In genomic region chr12:58871557-58871956, GRCh38 we compare ENCODE assay signal across 28 cellular contexts. TPM values are rescaled to one million over a fixed set of nuclear protein-coding genes. Genes with fewer than 3 reads are reported as not detected.
DNase-seq lines count a peak whose midpoint lies in the region; ATAC-seq, FAIRE-seq and TF ChIP-seq lines count a peak whose summit lies in the region.
"Had no signal": no experiment of that assay in that cellular context is flagged by ENCODE, and none has a peak within 500 bp of the region (broad histone marks: within the 10 kb centered on the region; RNA-seq: fewer than 3 reads in every experiment).

No MANE protein-coding gene starts in this region.

- H3K4me3 ChIP-seq in AG09309 (ENCODE audit: control insufficient read depth, low read depth, low read length) (no peak overlapping the region; the same call in none of the 2 replicates), KMS-11 (IDR thresholded peaks at IDR 0.05; ENCODE audit: insufficient read depth, low read depth, low read length) (no peak overlapping the region), esophagus muscularis mucosa (peak overlapping the region in 3 of 4 donors; percentile 6 to 33 (median 12)), mucosa of descending colon (no peak overlapping the region)
- H3K4me3 ChIP-seq: colonic mucosa, MG63, psoas muscle, skin epidermis, upper lobe of right lung had no signal

- H2AFZ ChIP-seq in KMS-11 (ENCODE audit: low read depth): 0 out of 2 replicates have a peak overlapping the region, but pooled peaks have one; percentile 2

- peaks cover 89% of the 10 kb centered on the region for H3K36me3 Mint-ChIP-seq in osteocyte (ENCODE audit: unreplicated experiment)
- H3K36me3 Mint-ChIP-seq: IgD-negative memory B cell, memory B cell had no signal

- no peak overlapping the region for H3K9ac ChIP-seq in KMS-11

- peaks cover 3% of the 10 kb centered on the region for H3K9me3 Mint-ChIP-seq in osteocyte (ENCODE audit: unreplicated experiment)

- H3K9me3 ChIP-seq in esophagus muscularis mucosa: no peaks in the 10 kb centered on the region
- no peaks in the 10 kb centered on the region for H3K9me3 ChIP-seq in mucosa of descending colon
- H3K9me3 ChIP-seq: colonic mucosa, MG63, neutrophil, psoas muscle, upper lobe of right lung had no signal

- no peak for TF ChIP-seq EP300 in esophagus muscularis mucosa (IDR thresholded peaks at IDR 0.05)

- H3K36me3 ChIP-seq in KMS-11 (ENCODE audit: insufficient read depth) (peaks cover 27% of the 10 kb centered on the region; the same call in 1 of the 2 replicates), esophagus muscularis mucosa (peaks cover 27 to 50% (median 43%) of the 10 kb centered on the region in 4 donors), mucosa of descending colon (ENCODE audit: low read depth) (peaks cover 11% of the 10 kb centered on the region)
- H3K36me3 ChIP-seq: neutrophil had no signal

- intact Hi-C loops in esophagus muscularis mucosa (cut with DNase I): no loop called here
- intact Hi-C loops in mucosa of descending colon (cut with DNase I, micrococcal nuclease): no loop called here

- H3K4me1 ChIP-seq in KMS-11 (ENCODE audit: low read depth, poor library complexity, severe bottlenecking) (no peaks in the 10 kb centered on the region), esophagus muscularis mucosa (peaks cover 0 to 31% (median 15%) of the 10 kb centered on the region in 4 donors), mucosa of descending colon (ENCODE audit: low read depth) (no peaks in the 10 kb centered on the region)
- H3K4me1 ChIP-seq: colonic mucosa, psoas muscle, upper lobe of right lung had no signal

- no peaks in the 10 kb centered on the region; the same call in 1 of the 2 replicates for H3K79me2 ChIP-seq in KMS-11 (ENCODE audit: insufficient read depth, low read depth)

- FAIRE-seq in RCC 7860 (lab: Jason Lieb, UNC): no peak
- FAIRE-seq: bronchial epithelial cell had no signal

- ATAC-seq in mucosa of descending colon: no peak
- ATAC-seq: activated T-cell treated with anti-CD3 and anti-CD28 coated beads, Interleukin-2, amount 50 U/mL, for 72 hours; left cardiac atrium; psoas muscle; upper lobe of right lung had no signal

- peak; percentile 34 for DNase-seq in AG09309 (ENCODE audit: low read depth)
- DNase-seq in esophagus muscularis mucosa (ENCODE audit: extremely low spot score): no peak
- no peak for DNase-seq in osteocyte (ENCODE audit: extremely low spot score, unreplicated experiment)
- DNase-seq in NCI-H524 (lab: John Stamatoyannopoulos, UW): no peak
- DNase-seq in RCC 7860 (ENCODE audit: low spot score): no peak
- DNase-seq in NCI-H748 (lab: John Stamatoyannopoulos, UW; ENCODE audit: unreplicated experiment): no peak
- no peak for DNase-seq in mucosa of descending colon
- DNase-seq: activated CD4-positive, alpha-beta T cell treated with anti-CD3 and anti-CD28 coated beads for 48 hours; activated naive CD4-positive, alpha-beta T cell treated with anti-CD3 and anti-CD28 coated beads, Interleukin-2, amount 50 U/mL, for 16 hours; activated T-cell treated with anti-CD3 and anti-CD28 coated beads, Interleukin-2, amount 50 U/mL, for 72 hours; colonic mucosa; HCEC 1CT; left cardiac atrium; MG63; NCI-H1417 treated with DMSO at 0.1 percent for 48 hours; NCI-H510A treated with DMSO at 0.1 percent for 48 hours; psoas muscle; stimulated activated CD4-positive, alpha-beta T cell treated with anti-CD3 and anti-CD28 coated beads, Interleukin-1b, Interleukin-23, amount 100 ng/mL, for 48 hours; substantia nigra; upper lobe of right lung had no signal

- WGBS in esophagus muscularis mucosa: 61% methylated on average over 5 of the region's 5 CpGs

- H4K20me1 ChIP-seq in KMS-11 (ENCODE audit: insufficient read depth): no peaks in the 10 kb centered on the region

- H3K27me3 Mint-ChIP-seq in osteocyte (ENCODE audit: unreplicated experiment): no peaks in the 10 kb centered on the region
- H3K27me3 Mint-ChIP-seq: IgD-negative memory B cell, memory B cell had no signal

- no peak overlapping the region; the same call in 1 of the 2 replicates for H3K4me2 ChIP-seq in KMS-11

- TF ChIP-seq CTCF in AG09309 (IDR thresholded peaks at IDR 0.05; ENCODE audit: control insufficient read depth, insufficient read depth, low read depth, low read length, missing control alignments) (no peak), KMS-11 (conservative IDR thresholded peaks at IDR 0.05; ENCODE audit: low read depth, low read length) (no peak), esophagus muscularis mucosa (IDR thresholded peaks at IDR 0.05) (no peak), osteocyte (IDR thresholded peaks at IDR 0.05) (no peak), mucosa of descending colon (IDR thresholded peaks at IDR 0.05) (no peak)

- peaks cover 34% of the 10 kb centered on the region for H3K4me1 Mint-ChIP-seq in osteocyte (ENCODE audit: unreplicated experiment)
- H3K4me1 Mint-ChIP-seq: IgD-negative memory B cell, memory B cell had no signal

- H3K4me3 Mint-ChIP-seq in osteocyte (ENCODE audit: unreplicated experiment): no peak overlapping the region
- H3K4me3 Mint-ChIP-seq: activated T-cell treated with anti-CD3 and anti-CD28 coated beads, Interleukin-2, amount 50 U/mL, for 72 hours; IgD-negative memory B cell; memory B cell had no signal

- TF ChIP-seq POLR2A in esophagus muscularis mucosa (IDR thresholded peaks at IDR 0.05; ENCODE audit: low read depth): no peak

- H3K27ac ChIP-seq in KMS-11: no peak overlapping the region
- H3K27ac ChIP-seq in esophagus muscularis mucosa (replicated peaks in 1 of 4): peak overlapping the region in 1 of 4 donors; percentile 32
- H3K27ac ChIP-seq: C4-2B, colonic mucosa, neutrophil, psoas muscle, upper lobe of right lung, VCaP had no signal

- H3K27me3 ChIP-seq in KMS-11 (ENCODE audit: insufficient read depth, low read depth): no peaks in the 10 kb centered on the region
- no peaks in the 10 kb centered on the region for H3K27me3 ChIP-seq in esophagus muscularis mucosa
- H3K27me3 ChIP-seq: colonic mucosa, MG63, neutrophil, upper lobe of right lung had no signal

- H3K27ac Mint-ChIP-seq in osteocyte (ENCODE audit: unreplicated experiment): peak overlapping the region; percentile 23
- H3K27ac Mint-ChIP-seq: activated T-cell treated with anti-CD3 and anti-CD28 coated beads, Interleukin-2, amount 50 U/mL, for 72 hours; IgD-negative memory B cell; memory B cell had no signal

RNA-seq across cellular contexts. Expression of gene LRIG3, which starts 48.7 kb away (rescaled TPM):
- total RNA-seq in esophagus muscularis mucosa (10 to 100 TPM; 42.4 to 56.5 (median 50.4) TPM), osteocyte (241 and 249 TPM in 2 replicates), mucosa of descending colon (10 to 100 TPM; 65.6 to 95.8 (median 90.0) TPM)

Comparison
In these comparisons a context has a peak if more than half of its experiments do, and no peak if none do; other contexts are left out.
1. H3K4me3 ChIP-seq: peak in esophagus muscularis mucosa (3 of 4); none in AG09309 (single experiment), KMS-11 (single experiment) and mucosa of descending colon (single experiment).